28 cellular contexts compared by ENCODE assay signal in the genomic region with DNA sequence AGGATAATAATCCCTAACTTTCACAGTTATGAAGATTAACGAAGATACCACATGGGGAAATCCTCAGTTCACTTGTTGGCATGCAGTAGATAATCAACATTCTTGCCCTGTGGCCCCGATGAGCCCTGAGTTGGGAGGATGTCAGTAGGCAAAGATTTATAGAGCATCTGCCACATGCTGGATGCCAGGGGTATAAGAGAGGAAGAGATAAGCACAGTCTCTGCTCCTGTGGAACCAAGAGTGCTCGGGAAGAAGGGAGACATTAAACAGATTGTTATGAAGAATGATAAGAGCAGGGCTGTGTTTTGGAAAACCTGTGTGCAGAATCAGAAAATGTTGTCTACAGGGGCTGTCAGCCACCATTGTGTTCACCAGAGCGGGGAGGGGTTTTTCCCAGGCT. TPM values are rescaled to one million over a fixed set of nuclear protein-coding genes. Genes with fewer than 3 reads are reported as not detected.
DNase-seq lines count a peak whose midpoint lies in the region; ATAC-seq and TF ChIP-seq lines count a peak whose summit lies in the region.
"Had no signal": no experiment of that assay in that cellular context is flagged by ENCODE, and none has a peak within 500 bp of the region (broad histone marks: within the 10 kb centered on the region; RNA-seq: fewer than 3 reads in every experiment).

No MANE protein-coding gene starts in this region.

- dilution Hi-C loops in IMR-90 (cut with HindIII; ENCODE audit: low sequenced_read_pairs, unreplicated experiment): no loop called here

- H3K9me3 Mint-ChIP-seq in chondrocyte (ENCODE audit: low read depth) (peaks cover 11% of the 10 kb centered on the region), nephron progenitor cell (peaks cover 15% of the 10 kb centered on the region)

- H3K18ac ChIP-seq in IMR-90 (ENCODE audit: low read depth, low read length): no peak overlapping the region
- H3K18ac ChIP-seq in mesenchymal stem cell (ENCODE audit: low read depth in 1 of 2, low read length in 2 of 2): peak overlapping the region; percentile 67 to 68

- H3K4me1 Mint-ChIP-seq in chondrocyte (ENCODE audit: low read depth): peaks cover 8% of the 10 kb centered on the region
- H3K4me1 Mint-ChIP-seq in nephron progenitor cell: peaks cover 20% of the 10 kb centered on the region

- POLR2A ChIA-PET in IMR-90 (lab: Charles Lee; ENCODE audit: unreplicated experiment): no interaction called here

- H3K79me1 ChIP-seq in IMR-90 (ENCODE audit: low read depth in 1 of 2, low read length in 2 of 2) (no peaks in the 10 kb centered on the region), mesenchymal stem cell (replicated peaks; ENCODE audit: low read length, poor library complexity, severe bottlenecking) (no peaks in the 10 kb centered on the region)

- H3K27me3 Mint-ChIP-seq in chondrocyte (ENCODE audit: low read depth) (peaks cover 14% of the 10 kb centered on the region), nephron progenitor cell (ENCODE audit: low read depth, poor library complexity) (peaks cover 28% of the 10 kb centered on the region)

- 58% methylated on average over 2 of the region's 4 CpGs; no CpG with 5 or more reads in 1 of the 2 experiments for WGBS in IMR-90 (ENCODE audit: extremely low coverage in 2 of 2, insufficient read length in 1 of 2), 2 experiments
- WGBS in esophagus, 2 donors: 70 to 71% methylated on average over 4 of the region's 4 CpGs
- WGBS in mesenchymal stem cell: 54% methylated on average over 4 of the region's 4 CpGs

- TF ChIP-seq RAD21 in IMR-90 (IDR thresholded peaks at IDR 0.05; ENCODE audit: low read length): no peak

- no peaks in the 10 kb centered on the region for H3K36me3 ChIP-seq in BE2C
- no peaks in the 10 kb centered on the region for H3K36me3 ChIP-seq in IMR-90 (ENCODE audit: control insufficient read depth, insufficient read depth, low read length)
- H3K36me3 ChIP-seq in esophagus (ENCODE audit: control insufficient read depth in 2 of 2, insufficient read depth in 2 of 2, low read length in 1 of 2): no peaks in the 10 kb centered on the region
- no peaks in the 10 kb centered on the region for H3K36me3 ChIP-seq in mesenchymal stem cell (ENCODE audit: control insufficient read depth in 1 of 2, insufficient read depth in 2 of 2, low read depth in 1 of 2, low read length in 2 of 2)
- H3K36me3 ChIP-seq: cardiac muscle cell, gastrocnemius medialis, right lobe of liver, tibial nerve had no signal

- TF ChIP-seq CTCF in BE2C (IDR thresholded peaks at IDR 0.05; ENCODE audit: low read depth, low read length) (no peak), IMR-90 (conservative IDR thresholded peaks at IDR 0.05; ENCODE audit: low read depth, low read length) (no peak), GM13977 (IDR thresholded peaks at IDR 0.05; ENCODE audit: extremely low read depth, insufficient read depth, missing control alignments) (no peak), chondrocyte (IDR thresholded peaks at IDR 0.05) (no peak), nephron progenitor cell (IDR thresholded peaks at IDR 0.05) (no peak)

- H2AK5ac ChIP-seq in IMR-90 (ENCODE audit: low read depth, low read length): peak overlapping the region; percentile 73
- H2AK5ac ChIP-seq in mesenchymal stem cell (ENCODE audit: low read length, severe bottlenecking): peak overlapping the region; percentile 34

- TF ChIP-seq POLR2A in IMR-90 (IDR thresholded peaks at IDR 0.05; ENCODE audit: low read depth, low read length): no peak

- H3K27me3 ChIP-seq in BE2C (no peaks in the 10 kb centered on the region), IMR-90 (ENCODE audit: control insufficient read depth, insufficient read depth, low read length) (no peaks in the 10 kb centered on the region), esophagus (ENCODE audit: control insufficient read depth in 1 of 2, insufficient read depth in 2 of 2, low read length in 2 of 2) (no peaks in the 10 kb centered on the region), mesenchymal stem cell (ENCODE audit: control insufficient read depth in 1 of 2, insufficient read depth in 1 of 2, low read length in 2 of 2) (peaks cover 0 to 51% of the 10 kb centered on the region in 2 experiments)
- H3K27me3 ChIP-seq: cardiac muscle cell, gastrocnemius medialis, right lobe of liver, tibial nerve had no signal

- in situ Hi-C loops in IMR-90 (cut with MboI; ENCODE audit: low sequenced_read_pairs): no loop called here
- in situ Hi-C loops in GM13977 (cut with MboI; ENCODE audit: low pct_unique_long_range_greater_than_20kb, low sequenced_read_pairs, unreplicated experiment): no loop called here

- intact Hi-C loops in IMR-90 (cut with micrococcal nuclease): no loop called here

- H3K27ac Mint-ChIP-seq in chondrocyte (ENCODE audit: unreplicated experiment): no peak overlapping the region
- no peak overlapping the region for H3K27ac Mint-ChIP-seq in nephron progenitor cell
- H3K27ac Mint-ChIP-seq: activated B cell treated with CpG ODN at 0.5 μM for 24 hours; activated naive CD8-positive, alpha-beta T cell treated with anti-CD3 and anti-CD28 coated beads for 36 hours; activated T-cell treated with anti-CD3 and anti-CD28 coated beads, Interleukin-2, amount 50 U/mL, for 24 hours; CD4-positive, alpha-beta memory T cell; immature natural killer cell; T-helper 1 cell treated with Interleukin-12 subunit alpha and Interleukin-12 subunit beta and Interleukin-4 antibody, amounts not matched to agents 30 μg/mL and 1 μg/mL, for 36 hours had no signal

- H4K91ac ChIP-seq in IMR-90 (ENCODE audit: insufficient read depth, low read depth, low read length) (peak overlapping the region; percentile 53), mesenchymal stem cell (ENCODE audit: low read length) (peak overlapping the region; percentile 84)

- H3K4me2 ChIP-seq in IMR-90 (ENCODE audit: low read depth, low read length) (no peak overlapping the region), mesenchymal stem cell (ENCODE audit: low read length, poor library complexity, severe bottlenecking) (no peak overlapping the region)
- H3K4me2 ChIP-seq: KMS-11 had no signal

- H4K8ac ChIP-seq in IMR-90 (ENCODE audit: low read depth in 2 of 2, low read length in 2 of 2) (peak overlapping the region; percentile 32 to 58; a peak in 2 of 4 replicates), mesenchymal stem cell (ENCODE audit: low read length) (no peak overlapping the region)

- peak overlapping the region; percentile 63 for H3K4ac ChIP-seq in IMR-90 (ENCODE audit: low read depth, low read length)
- H3K4ac ChIP-seq in mesenchymal stem cell (ENCODE audit: low read depth in 1 of 2, low read length in 2 of 2): peak overlapping the region in 1 of 2 experiments; percentile 41

- no peaks in the 10 kb centered on the region for H4K20me1 ChIP-seq in IMR-90 (ENCODE audit: insufficient read depth, low read length)

- H2BK120ac ChIP-seq in IMR-90 (ENCODE audit: low read depth, low read length) (peak overlapping the region; percentile 58), mesenchymal stem cell (ENCODE audit: low read depth, low read length) (peak overlapping the region; percentile 51)

- no peak overlapping the region for H3K4me3 ChIP-seq in BE2C (ENCODE audit: low read depth, low read length)
- no peak overlapping the region for H3K4me3 ChIP-seq in IMR-90 (ENCODE audit: insufficient read depth, low read depth, low read length)
- H3K4me3 ChIP-seq in esophagus (ENCODE audit: low read depth in 1 of 2, low read length in 2 of 2): no peak overlapping the region
- no peak overlapping the region for H3K4me3 ChIP-seq in mesenchymal stem cell (ENCODE audit: insufficient read depth in 1 of 2, low read depth in 1 of 2, low read length in 2 of 2)
- H3K4me3 ChIP-seq: cardiac muscle cell, gastrocnemius medialis, right lobe of liver, tibial nerve had no signal

- H3K9ac ChIP-seq in IMR-90 (ENCODE audit: low read depth, low read length) (no peak overlapping the region), mesenchymal stem cell (ENCODE audit: low read length) (no peak overlapping the region)
- H3K9ac ChIP-seq: KMS-11 had no signal

- peak overlapping the region; percentile 49 to 74 for H2BK12ac ChIP-seq in mesenchymal stem cell (ENCODE audit: low read length in 2 of 2)

- no peak for ATAC-seq in IMR-90 (ENCODE audit: low read depth)
- no peak for ATAC-seq in HG03378 (IDR thresholded peaks at IDR 0.05; ENCODE audit: unreplicated experiment)
- ATAC-seq: left lobe of liver had no signal

- H3K14ac ChIP-seq in IMR-90 (replicated peaks; ENCODE audit: low read depth, low read length) (peak overlapping the region; percentile 46; the same call in 1 of the 2 replicates), mesenchymal stem cell (ENCODE audit: low read length in 2 of 2) (no peak overlapping the region)

- H3K4me1 ChIP-seq in BE2C: peaks cover 8% of the 10 kb centered on the region
- H3K4me1 ChIP-seq in IMR-90 (ENCODE audit: control insufficient read depth, insufficient read depth, low read length): peaks cover 11% of the 10 kb centered on the region
- H3K4me1 ChIP-seq in esophagus (ENCODE audit: control insufficient read depth in 2 of 2, insufficient read depth in 2 of 2, low read length in 1 of 2): no peaks in the 10 kb centered on the region
- peaks cover 23% of the 10 kb centered on the region for H3K4me1 ChIP-seq in mesenchymal stem cell (ENCODE audit: control insufficient read depth, insufficient read depth, low read depth, low read length)
- H3K4me1 ChIP-seq: right lobe of liver, tibial nerve had no signal

- peak overlapping the region; percentile 32; the same call in 1 of the 2 replicates for H3K23ac ChIP-seq in IMR-90 (ENCODE audit: low read depth, low read length)
- no peak overlapping the region for H3K23ac ChIP-seq in mesenchymal stem cell (ENCODE audit: low read length in 2 of 2)

- H3K4me3 Mint-ChIP-seq in chondrocyte (ENCODE audit: unreplicated experiment) (no peak overlapping the region), nephron progenitor cell (no peak overlapping the region)
- H3K4me3 Mint-ChIP-seq: activated B cell treated with CpG ODN at 0.5 μM for 24 hours; activated naive CD8-positive, alpha-beta T cell treated with anti-CD3 and anti-CD28 coated beads for 36 hours; activated T-cell treated with anti-CD3 and anti-CD28 coated beads, Interleukin-2, amount 50 U/mL, for 24 hours; CD4-positive, alpha-beta memory T cell; immature natural killer cell; T-helper 1 cell treated with Interleukin-12 subunit alpha and Interleukin-12 subunit beta and Interleukin-4 antibody, amounts not matched to agents 30 μg/mL and 1 μg/mL, for 36 hours had no signal

- H2BK5ac ChIP-seq in IMR-90 (ENCODE audit: low read depth, low read length, poor library complexity, severe bottlenecking) (peak overlapping the region; percentile 59), mesenchymal stem cell (ENCODE audit: low read depth, low read length, poor library complexity, severe bottlenecking) (no peak overlapping the region)

- peak; percentile 43 for DNase-seq in BE2C
- DNase-seq in IMR-90: no peak
- DNase-seq in mesenchymal stem cell: peak; percentile 4
- no peak for DNase-seq in GM13977 (ENCODE audit: low spot score)
- DNase-seq in chondrocyte (ENCODE audit: low spot score): no peak
- no peak for DNase-seq in nephron progenitor cell
- DNase-seq: activated B cell treated with CpG ODN at 0.5 μM for 24 hours; activated gamma-delta T cell; activated naive CD8-positive, alpha-beta T cell treated with anti-CD3 and anti-CD28 coated beads for 36 hours; activated T-cell treated with anti-CD3 and anti-CD28 coated beads, Interleukin-2, amount 50 U/mL, for 24 hours; aorta; CD4-positive, alpha-beta memory T cell; cortex of kidney; gastrocnemius medialis; immature natural killer cell; NCI-H1417; NCI-H446 treated with DMSO at 0.1 percent for 48 hours; right lobe of liver; RPMI8226; stimulated activated CD4-positive, alpha-beta T cell treated with anti-CD3 and anti-CD28 coated beads, Interleukin-4, amount 100 ng/mL, for 1 hour had no signal

- CTCF ChIA-PET in IMR-90 (lab: Yijun Ruan, JAX): no interaction called here

- BruUV-seq in IMR-90 (replicated peaks; lab: Mats Ljungman, UMichigan): no TSS peak

- H2AK9ac ChIP-seq in IMR-90 (replicated peaks; ENCODE audit: low read depth, low read length, poor library complexity): no peak overlapping the region

- no peak overlapping the region for H3K56ac ChIP-seq in IMR-90 (ENCODE audit: extremely low read depth, insufficient read depth, low read length)

- H2BK15ac ChIP-seq in IMR-90 (ENCODE audit: low read depth, low read length): peak overlapping the region; percentile 41; the same call in 1 of the 3 replicates
- H2BK15ac ChIP-seq in mesenchymal stem cell (ENCODE audit: low read depth, poor library complexity, severe bottlenecking): no peak overlapping the region

- H3K9me3 ChIP-seq in BE2C: no peaks in the 10 kb centered on the region
- H3K9me3 ChIP-seq in IMR-90 (ENCODE audit: control insufficient read depth, insufficient read depth, low read length): 0 out of 2 replicates have a peak, but pooled peaks cover 2% of the 10 kb centered on the region
- no peaks in the 10 kb centered on the region for H3K9me3 ChIP-seq in esophagus (ENCODE audit: control insufficient read depth in 2 of 2, insufficient read depth in 1 of 2, low read depth in 1 of 2, low read length in 1 of 2)
- peaks cover 16% of the 10 kb centered on the region for H3K9me3 ChIP-seq in mesenchymal stem cell (ENCODE audit: control insufficient read depth, low read length)
- H3K9me3 ChIP-seq: gastrocnemius medialis, right lobe of liver had no signal

- H4K5ac ChIP-seq in IMR-90 (ENCODE audit: low read depth, low read length): no peak overlapping the region

- peaks cover 10% of the 10 kb centered on the region for H3K9me1 ChIP-seq in IMR-90 (ENCODE audit: insufficient read depth, low read length)

- no peak overlapping the region; the same call in 1 of the 2 replicates for H3K27ac ChIP-seq in IMR-90 (ENCODE audit: insufficient read depth, low read length)
- H3K27ac ChIP-seq in esophagus (ENCODE audit: low read depth in 2 of 2, low read length in 1 of 2): peak overlapping the region; percentile 36 to 58
- H3K27ac ChIP-seq in mesenchymal stem cell (ENCODE audit: low read length, poor library complexity, severe bottlenecking): no peak overlapping the region
- H3K27ac ChIP-seq: KMS-11, right lobe of liver, tibial nerve had no signal

- H3K36me3 Mint-ChIP-seq in chondrocyte (ENCODE audit: low read depth) (peaks cover 4% of the 10 kb centered on the region), nephron progenitor cell (ENCODE audit: low read depth) (peaks cover 9% of the 10 kb centered on the region)

- peak overlapping the region; percentile 73 for H2AFZ ChIP-seq in IMR-90 (replicated peaks; ENCODE audit: low read length, poor library complexity)
- no peak overlapping the region for H2AFZ ChIP-seq in mesenchymal stem cell (ENCODE audit: low read depth, low read length)

- peak overlapping the region; percentile 82 for H2BK20ac ChIP-seq in IMR-90 (ENCODE audit: low read depth, low read length)

RNA-seq across cellular contexts. Expression of gene KCNF1, which starts 43.7 kb away (rescaled TPM):
- polyA plus RNA-seq in BE2C (2012; ENCODE audit: insufficient read depth, insufficient read length, low read depth): not detected
- total RNA-seq in IMR-90 (2012; rRNA removed) (0.54 and 0.56 TPM in 2 replicates), chondrocyte (not detected in 3 replicates)
- polyA plus RNA-seq in IMR-90 (2012; rRNA removed) (1.4 TPM in 2 replicates), esophagus (under 1 TPM; 0.22 to 0.29 TPM)
- 0.61 and 2.1 TPM in 2 replicates for polyA plus RNA-seq in IMR-90 (2012; cell fraction: cytosol; rRNA removed)
- polyA plus RNA-seq in IMR-90 (2012; cell fraction: nucleus; rRNA removed; ENCODE audit: low replicate concordance): 0.88 and 2.2 TPM in 2 replicates
- 1.2 TPM for polyA plus RNA-seq in mesenchymal stem cell (2013, experiment 1 of 2)
- 1.3 TPM for polyA plus RNA-seq in mesenchymal stem cell (2013, experiment 2 of 2)
- total RNA-seq: activated B cell treated with CpG ODN at 0.5 μM for 24 hours; activated naive CD8-positive, alpha-beta T cell treated with anti-CD3 and anti-CD28 coated beads for 36 hours; aorta; CD4-positive, alpha-beta memory T cell; gastrocnemius medialis; left lobe of liver; OCI-LY7; right lobe of liver had no signal
- polyA plus RNA-seq: aorta; CD4-positive, alpha-beta memory T cell; immature natural killer cell had no signal

RNA-seq across cellular contexts. Expression of gene PDIA6, which starts 55.4 kb away (rescaled TPM):
- polyA plus RNA-seq in BE2C (2012; ENCODE audit: insufficient read depth, insufficient read length, low read depth): 187 TPM
- total RNA-seq in IMR-90 (2012; rRNA removed): 204 and 384 TPM in 2 replicates
- 317 and 349 TPM in 2 replicates for polyA plus RNA-seq in IMR-90 (2012; rRNA removed)
- polyA plus RNA-seq in IMR-90 (2012; cell fraction: cytosol; rRNA removed): 120 and 217 TPM in 2 replicates
- 31.1 and 123 TPM in 2 replicates for polyA plus RNA-seq in IMR-90 (2012; cell fraction: nucleus; rRNA removed; ENCODE audit: low replicate concordance)
- polyA plus RNA-seq in esophagus: 10 to 100 TPM; 40.1 to 98.1 TPM
- polyA plus RNA-seq in mesenchymal stem cell (2013, experiment 1 of 2): 406 TPM
- 415 TPM for polyA plus RNA-seq in mesenchymal stem cell (2013, experiment 2 of 2)
- total RNA-seq in chondrocyte: 196 to 412 TPM (median 198 TPM) in 3 replicates

Comparison
In these comparisons a context has a peak if more than half of its experiments do, and no peak if none do; other contexts are left out.
1. DNase-seq: peak in BE2C (single experiment) and mesenchymal stem cell (single experiment); none in IMR-90 (single experiment), GM13977 (single experiment), chondrocyte (single experiment) and nephron progenitor cell (single experiment).
2. H3K27ac ChIP-seq: peak in esophagus (2 of 2); none in IMR-90 (single experiment) and mesenchymal stem cell (single experiment).